Comparison of ENCODE assay signal across 8 cellular contexts in the genomic region with DNA sequence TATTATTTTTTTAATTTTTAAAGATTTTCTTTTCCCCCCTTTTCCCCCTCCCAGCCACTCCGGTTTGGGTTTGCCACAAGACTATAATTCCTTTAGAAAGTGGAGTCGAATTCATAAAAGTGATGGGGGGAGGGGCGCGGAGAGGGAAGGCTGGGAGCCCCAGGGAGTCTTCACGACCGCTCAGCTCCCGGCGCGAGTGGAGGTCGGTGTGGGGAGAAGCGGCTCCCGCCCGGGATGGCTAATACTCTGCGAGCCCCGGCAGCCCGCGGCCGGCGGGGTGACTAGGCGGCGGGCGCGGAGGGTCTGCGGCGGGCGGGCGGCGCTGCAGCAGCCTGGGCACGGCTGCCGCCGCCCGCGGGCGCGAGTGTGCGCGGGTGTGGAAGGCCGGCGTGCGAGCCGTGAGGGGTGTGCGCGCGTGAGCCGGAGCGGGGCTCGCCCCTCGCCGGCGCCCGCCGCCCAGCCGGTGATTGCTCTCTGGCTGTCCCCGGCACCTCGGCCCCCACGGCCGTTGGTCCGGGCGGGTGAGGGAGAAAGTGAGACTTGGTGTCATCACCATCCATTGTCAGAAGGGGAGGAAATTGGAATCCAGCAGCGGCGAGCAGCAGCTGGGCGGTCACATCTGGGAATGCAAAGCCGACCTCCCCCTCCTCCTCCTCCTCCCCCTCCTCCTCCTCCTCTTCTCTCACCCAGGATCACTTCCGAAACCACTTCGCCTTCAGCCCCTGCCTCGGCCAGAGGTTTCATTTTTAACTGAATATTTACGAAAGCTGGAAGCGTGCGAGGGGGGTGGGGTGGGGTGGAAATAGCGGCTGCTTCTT. TPM values are rescaled to one million over a fixed set of nuclear protein-coding genes. Genes with fewer than 3 reads are reported as not detected.
A peak's percentile ranks its signal among the peaks of the same experiment; 100 is the strongest.
DNase-seq lines count a peak whose midpoint lies in the region; ATAC-seq, FAIRE-seq and TF ChIP-seq lines count a peak whose summit lies in the region.

A gene with protein sequence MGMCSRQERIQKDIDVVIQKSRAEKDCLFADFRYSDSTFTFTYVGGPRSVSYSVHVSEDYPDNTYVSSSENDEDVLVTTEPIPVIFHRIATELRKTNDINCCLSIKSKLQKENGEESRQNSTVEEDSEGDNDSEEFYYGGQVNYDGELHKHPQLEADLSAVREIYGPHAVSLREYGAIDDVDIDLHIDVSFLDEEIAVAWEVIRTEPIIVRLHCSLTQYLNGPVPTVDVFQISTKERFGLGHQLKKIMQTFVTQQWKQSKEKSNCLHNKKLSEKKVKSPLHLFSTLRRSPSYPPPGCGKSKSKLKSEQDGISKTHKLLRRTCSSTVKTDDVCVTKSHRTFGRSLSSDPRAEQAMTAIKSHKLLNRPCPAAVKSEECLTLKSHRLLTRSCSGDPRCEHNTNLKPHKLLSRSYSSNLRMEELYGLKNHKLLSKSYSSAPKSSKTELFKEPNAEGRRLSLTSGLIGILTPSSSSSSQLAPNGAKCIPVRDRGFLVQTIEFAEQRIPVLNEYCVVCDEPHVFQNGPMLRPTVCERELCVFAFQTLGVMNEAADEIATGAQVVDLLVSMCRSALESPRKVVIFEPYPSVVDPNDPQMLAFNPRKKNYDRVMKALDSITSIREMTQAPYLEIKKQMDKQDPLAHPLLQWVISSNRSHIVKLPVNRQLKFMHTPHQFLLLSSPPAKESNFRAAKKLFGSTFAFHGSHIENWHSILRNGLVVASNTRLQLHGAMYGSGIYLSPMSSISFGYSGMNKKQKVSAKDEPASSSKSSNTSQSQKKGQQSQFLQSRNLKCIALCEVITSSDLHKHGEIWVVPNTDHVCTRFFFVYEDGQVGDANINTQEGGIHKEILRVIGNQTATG (plus strand): TSS at position 377 of the 818 bp plus-strand sequence. CDS start 459 bp downstream, outside the sequence.

- ATAC-seq in HG02610 (IDR thresholded peaks at IDR 0.05; ENCODE audit: unreplicated experiment) (peak; percentile 37), mucosa of descending colon (peak; percentile 42)
- peak; percentile 81 for ATAC-seq in stimulated activated memory B cell treated with anti-CD40 and anti-IgM and Interleukin-4, amounts not matched to agents 10 μg/mL and 1 μg/mL and 100 μg/mL, for 72 hours

- H3K27ac ChIP-seq in epithelial cell of prostate = peak within 1 kb of the TSS; percentile 87

- peak within 1 kb of the TSS; percentile 99 for H3K4me3 Mint-ChIP-seq in stimulated activated memory B cell treated with anti-CD40 and anti-IgM and Interleukin-4, amounts not matched to agents 10 μg/mL and 1 μg/mL and 100 μg/mL, for 72 hours

- peak within 1 kb of the TSS; percentile 70 for H3K4me3 ChIP-seq in mucosa of descending colon

- TF ChIP-seq POLR2A in GM12892 (IDR thresholded peaks at IDR 0.05; ENCODE audit: low read depth, low read length) = no peak

- no peaks in the 10 kb centered on the region for H3K9me3 ChIP-seq in mucosa of descending colon

- H3K4me1 ChIP-seq in mucosa of descending colon (ENCODE audit: low read depth) = no peaks in the 10 kb centered on the region

- H3K27me3 Mint-ChIP-seq in stimulated activated memory B cell treated with anti-CD40 and anti-IgM and Interleukin-4, amounts not matched to agents 10 μg/mL and 1 μg/mL and 100 μg/mL, for 72 hours = no peaks in the 10 kb centered on the region

- intact Hi-C loops in mucosa of descending colon (cut with DNase I, micrococcal nuclease) = no loop called here

- peak; percentile 34 for DNase-seq in GM12892 (ENCODE audit: insufficient read length)
- peak; percentile 39 for DNase-seq in NCI-H69 (lab: John Stamatoyannopoulos, UW)
- DNase-seq in activated CD8-positive, alpha-beta memory T cell treated with anti-CD3 and anti-CD28 coated beads, Interleukin-2, amount 50 U/mL, for 4 hours = peak; percentile 61
- DNase-seq in epithelial cell of prostate (ENCODE audit: low read depth, low spot score) = no peak
- peak; percentile 52 to 72 (median 66) for DNase-seq in mucosa of descending colon
- no peak for DNase-seq in pons (ENCODE audit: low spot score)

- no peaks in the 10 kb centered on the region for H3K36me3 ChIP-seq in mucosa of descending colon (ENCODE audit: low read depth)

- no peak for FAIRE-seq in GM12892 (lab: Jason Lieb, UNC)

- peaks cover 26% of the 10 kb centered on the region for H3K4me1 Mint-ChIP-seq in stimulated activated memory B cell treated with anti-CD40 and anti-IgM and Interleukin-4, amounts not matched to agents 10 μg/mL and 1 μg/mL and 100 μg/mL, for 72 hours

- H3K9me3 Mint-ChIP-seq in stimulated activated memory B cell treated with anti-CD40 and anti-IgM and Interleukin-4, amounts not matched to agents 10 μg/mL and 1 μg/mL and 100 μg/mL, for 72 hours = no peaks in the 10 kb centered on the region

- no peak for TF ChIP-seq CTCF in mucosa of descending colon (IDR thresholded peaks at IDR 0.05)

- H3K36me3 Mint-ChIP-seq in stimulated activated memory B cell treated with anti-CD40 and anti-IgM and Interleukin-4, amounts not matched to agents 10 μg/mL and 1 μg/mL and 100 μg/mL, for 72 hours = no peaks in the 10 kb centered on the region

- H3K27ac Mint-ChIP-seq in stimulated activated memory B cell treated with anti-CD40 and anti-IgM and Interleukin-4, amounts not matched to agents 10 μg/mL and 1 μg/mL and 100 μg/mL, for 72 hours = peak within 1 kb of the TSS; percentile 99

RNA-seq across cellular contexts. Expression of the gene that starts here (rescaled TPM):
- polyA plus RNA-seq in GM12892 (2012; ENCODE audit: missing spikeins) = 22.8 TPM
- 10 to 100 TPM in 2 of 3 donors, 1 to 10 TPM in 1; 7.4 to 29.3 (median 20.1) TPM for total RNA-seq in mucosa of descending colon

Comparison
In these comparisons a context has a peak if more than half of its experiments do, and no peak if none do; other contexts are left out.
1. DNase-seq: peak in GM12892 (single experiment), NCI-H69 (single experiment), activated CD8-positive, alpha-beta memory T cell treated with anti-CD3 and anti-CD28 coated beads, Interleukin-2, amount 50 U/mL, for 4 hours (single experiment) and mucosa of descending colon (3 of 3); none in epithelial cell of prostate (single experiment) and pons (single experiment).
2. Peak in every context shown above with its lines, with median percentiles within 50 percentile points of each other: ATAC-seq.